ENCODE assay signal across 10 cellular contexts in genomic region chr18:2572892-2573291, GRCh38. TPM values are rescaled to one million over a fixed set of nuclear protein-coding genes. Genes with fewer than 3 reads are reported as not detected.
DNase-seq lines count a peak whose midpoint lies in the region; ATAC-seq, FAIRE-seq and TF ChIP-seq lines count a peak whose summit lies in the region.
"Had no signal": no experiment of that assay in that cellular context is flagged by ENCODE, and none has a peak within 500 bp of the region (broad histone marks: within the 10 kb centered on the region; RNA-seq: fewer than 3 reads in every experiment).

No MANE protein-coding gene starts in this region.

- peaks cover 3% of the 10 kb centered on the region for H3K36me3 ChIP-seq in BE2C
- H3K36me3 ChIP-seq in HCT116 (ENCODE audit: control insufficient read depth in 1 of 2, insufficient read depth in 2 of 2, low read length in 2 of 2): peaks cover 18 to 22% of the 10 kb centered on the region in 2 experiments
- H3K36me3 ChIP-seq in iPS-18a (ENCODE audit: control insufficient read depth, low read depth, low read length): peaks cover 32% of the 10 kb centered on the region
- H3K36me3 ChIP-seq in kidney (ENCODE audit: control insufficient read depth in 1 of 2, insufficient read depth in 2 of 2, low read length in 2 of 2): no peaks in the 10 kb centered on the region
- H3K36me3 ChIP-seq: suprapubic skin had no signal

- peaks cover 65% of the 10 kb centered on the region for H3K79me2 ChIP-seq in HCT116 (ENCODE audit: insufficient read depth, low read length)

- H3K9ac ChIP-seq in HCT116 (ENCODE audit: low read length) (peak overlapping the region; percentile 85; the same call in 1 of the 2 replicates), iPS-18a (ENCODE audit: low read length) (peak overlapping the region; percentile 97), kidney (ENCODE audit: low read length in 2 of 2) (no peak overlapping the region)

- TF ChIP-seq CTCF in BE2C (IDR thresholded peaks at IDR 0.05; ENCODE audit: low read depth, low read length): no peak
- no peak for TF ChIP-seq CTCF in HCT116 (IDR thresholded peaks at IDR 0.05 in 2 of 3, conservative IDR thresholded peaks at IDR 0.05 in 1 of 3; ENCODE audit: borderline replicate concordance in 1 of 3, insufficient read depth in 1 of 3, low read depth in 2 of 3, low read length in 2 of 3)
- no peak for TF ChIP-seq CTCF in kidney (IDR thresholded peaks at IDR 0.05; ENCODE audit: borderline replicate concordance, extremely low read depth, insufficient read depth)

- no peaks in the 10 kb centered on the region for H3K27me3 ChIP-seq in BE2C
- H3K27me3 ChIP-seq in HCT116 (ENCODE audit: insufficient read depth, low read length): no peaks in the 10 kb centered on the region
- no peaks in the 10 kb centered on the region for H3K27me3 ChIP-seq in iPS-18a (ENCODE audit: control insufficient read depth, insufficient read depth, low read length)
- H3K27me3 ChIP-seq: suprapubic skin had no signal

- H3K27ac Mint-ChIP-seq in activated CD8-positive, alpha-beta T cell treated with anti-CD3 and anti-CD28 coated beads, Interleukin-2, amount 10 ng/mL, durations not matched to agents 7 days and 5 days: peak overlapping the region; percentile 78

- H3K27ac ChIP-seq in HCT116 (ENCODE audit: low read depth, low read length) (no peak overlapping the region), iPS-18a (ENCODE audit: low read length) (no peak overlapping the region), kidney (ENCODE audit: low read depth in 2 of 2, low read length in 2 of 2) (no peak overlapping the region)
- H3K27ac ChIP-seq: suprapubic skin had no signal

- POLR2A ChIA-PET in HCT116 (lab: Charles Lee): no interaction called here
- POLR2A ChIA-PET in activated CD8-positive, alpha-beta T cell treated with anti-CD3 and anti-CD28 coated beads, Interleukin-2, amount 10 ng/mL, durations not matched to agents 7 days and 5 days (lab: Charles Lee): interaction anchor here (1.0 to 6.7 kb wide), 5 partner anchors 14 to 85 kb away, joined by 3 to 56 read pairs (median 4); partner anchors contain the start of gene SMCHD1

- no peaks in the 10 kb centered on the region for H3K4me1 ChIP-seq in BE2C
- peaks cover 8 to 16% of the 10 kb centered on the region in 2 experiments; a peak in 3 of 4 replicates for H3K4me1 ChIP-seq in HCT116 (ENCODE audit: control insufficient read depth in 1 of 2, insufficient read depth in 2 of 2, low read length in 2 of 2)
- H3K4me1 ChIP-seq in iPS-18a (ENCODE audit: control insufficient read depth, low read depth, low read length): peaks cover 13% of the 10 kb centered on the region
- peaks cover 8% of the 10 kb centered on the region in 2 donors for H3K4me1 ChIP-seq in kidney (ENCODE audit: control insufficient read depth in 1 of 2, insufficient read depth in 1 of 2, low read depth in 1 of 2, low read length in 2 of 2)

- no peaks in the 10 kb centered on the region for H3K9me2 ChIP-seq in HCT116 (ENCODE audit: insufficient read depth)

- H3K4me2 ChIP-seq in HCT116 (ENCODE audit: low read length): peak overlapping the region; percentile 86

- H3K9me3 Mint-ChIP-seq in activated CD8-positive, alpha-beta T cell treated with anti-CD3 and anti-CD28 coated beads, Interleukin-2, amount 10 ng/mL, durations not matched to agents 7 days and 5 days (ENCODE audit: insufficient read depth): no peaks in the 10 kb centered on the region

- H2AFZ ChIP-seq in HCT116 (ENCODE audit: low read depth, low read length, poor library complexity, severe bottlenecking): no peak overlapping the region

- intact Hi-C loops in HCT116 (cut with micrococcal nuclease): loop anchor here (5.0 kb wide), 1 partner anchor 84 kb away; the partner anchor contains the start of gene SMCHD1
- intact Hi-C loops in kidney (cut with DNase I): no loop called here

- no peaks in the 10 kb centered on the region for H3K27me3 Mint-ChIP-seq in activated CD8-positive, alpha-beta T cell treated with anti-CD3 and anti-CD28 coated beads, Interleukin-2, amount 10 ng/mL, durations not matched to agents 7 days and 5 days (ENCODE audit: low read depth)

- H3K9me3 ChIP-seq in BE2C (no peaks in the 10 kb centered on the region), HCT116 (ENCODE audit: control insufficient read depth in 1 of 2, insufficient read depth in 1 of 2, low read depth in 1 of 2, low read length in 2 of 2) (no peaks in the 10 kb centered on the region), iPS-18a (ENCODE audit: control insufficient read depth, low read depth, low read length) (no peaks in the 10 kb centered on the region), kidney (ENCODE audit: control insufficient read depth in 1 of 2, low read length in 2 of 2) (no peaks in the 10 kb centered on the region)
- H3K9me3 ChIP-seq: suprapubic skin had no signal

- no peak for TF ChIP-seq RAD21 in HCT116 (IDR thresholded peaks at IDR 0.05; ENCODE audit: low read depth)

- no peak for ATAC-seq in HCT116
- ATAC-seq in activated CD8-positive, alpha-beta T cell treated with anti-CD3 and anti-CD28 coated beads, Interleukin-2, amount 10 ng/mL, durations not matched to agents 7 days and 5 days: no peak

- peak overlapping the region; percentile 98 for H3K4me3 Mint-ChIP-seq in activated CD8-positive, alpha-beta T cell treated with anti-CD3 and anti-CD28 coated beads, Interleukin-2, amount 10 ng/mL, durations not matched to agents 7 days and 5 days

- peaks cover 68% of the 10 kb centered on the region for H3K36me3 Mint-ChIP-seq in activated CD8-positive, alpha-beta T cell treated with anti-CD3 and anti-CD28 coated beads, Interleukin-2, amount 10 ng/mL, durations not matched to agents 7 days and 5 days (ENCODE audit: low read depth)

- RAD21 ChIA-PET in HCT116 (lab: Charles Lee; ENCODE audit: low non-redundant PET in 1 of 2, low total read pairs in 2 of 2, uncharacterized antibody in 2 of 2, unreplicated experiment in 2 of 2): interaction anchor here in 1 of 2 experiments (0.5 kb wide), 1 partner anchor 85 kb away, joined by 3 read pairs; no protein-coding TSS in a partner anchor

- DNase-seq in BE2C (no peak), HCT116 (ENCODE audit: low read depth, low spot score) (no peak), HUDEP-2 (lab: John Stamatoyannopoulos, UW; ENCODE audit: unreplicated experiment in 76 of 76) (no peak), kidney (no peak)
- no peak for DNase-seq in activated CD8-positive, alpha-beta T cell treated with anti-CD3 and anti-CD28 coated beads, Interleukin-2, amount 10 ng/mL, durations not matched to agents 7 days and 5 days
- DNase-seq in stimulated activated CD4-positive, alpha-beta T cell treated with anti-CD3 and anti-CD28 coated beads, Interleukin-4, amount 100 ng/mL, for 24 hours: no peak
- no peak for DNase-seq in effector CD8-positive, alpha-beta T cell (lab: John Stamatoyannopoulos, UW)
- DNase-seq: NCI-H1930 had no signal

- FAIRE-seq in kidney (lab: Jason Lieb, UNC): no peak

- TF ChIP-seq POLR2A in HCT116 (IDR thresholded peaks at IDR 0.05; ENCODE audit: borderline replicate concordance, extremely low read depth, insufficient read depth, insufficient read length): no peak

- CTCF ChIA-PET in HCT116 (lab: Charles Lee): no interaction called here
- CTCF ChIA-PET in activated CD8-positive, alpha-beta T cell treated with anti-CD3 and anti-CD28 coated beads, Interleukin-2, amount 10 ng/mL, durations not matched to agents 7 days and 5 days (lab: Charles Lee): interaction anchor here (1.0 to 1.3 kb wide), 2 partner anchors 14 to 64 kb away, joined by 3 read pairs; no protein-coding TSS in a partner anchor

- H3K4me1 Mint-ChIP-seq in activated CD8-positive, alpha-beta T cell treated with anti-CD3 and anti-CD28 coated beads, Interleukin-2, amount 10 ng/mL, durations not matched to agents 7 days and 5 days (ENCODE audit: low read depth): peaks cover 51% of the 10 kb centered on the region

- no peaks in the 10 kb centered on the region for H4K20me1 ChIP-seq in HCT116 (ENCODE audit: insufficient read depth)

- no TSS peak for BruUV-seq in HCT116 (replicated peaks; lab: Mats Ljungman, UMichigan)

- H3K4me3 ChIP-seq in BE2C (ENCODE audit: low read depth, low read length) (peak overlapping the region; percentile 93), HCT116 (replicated peaks in 1 of 2; ENCODE audit: low read depth in 1 of 2, low read length in 2 of 2) (peak overlapping the region; percentile 80 to 91), iPS-18a (ENCODE audit: low read length) (peak overlapping the region; percentile 97), kidney (ENCODE audit: low read length in 2 of 2) (no peak overlapping the region)

TF ChIP-seq in HCT116, 20 proteins besides CTCF, POLR2A, EP300 and RAD21:
- TF ChIP-seq SP1 (IDR thresholded peaks at IDR 0.05; ENCODE audit: low read depth) (no peak), MAX (IDR thresholded peaks at IDR 0.05) (no peak), TCF7L2 (IDR thresholded peaks at IDR 0.05; ENCODE audit: borderline replicate concordance, extremely low read depth, insufficient read depth, insufficient read length) (no peak), EZH2 (IDR thresholded peaks at IDR 0.05) (no peak)

RNA-seq across cellular contexts. Expression of gene NDC80, which starts 1.5 kb away (rescaled TPM):
- 1.9 TPM for polyA plus RNA-seq in BE2C (2012; ENCODE audit: insufficient read depth, insufficient read length, low read depth)
- 46.0 TPM for total RNA-seq in HCT116 (2021; ENCODE audit: unreplicated experiment)
- polyA plus RNA-seq in HCT116 (2012): 25.1 and 36.5 TPM in 2 replicates
- 100 to 1,000 TPM in 1 of 2 experiments, 10 to 100 TPM in 1; 91.3 to 103 TPM for total RNA-seq in activated CD8-positive, alpha-beta T cell treated with anti-CD3 and anti-CD28 coated beads, Interleukin-2, amount 10 ng/mL, durations not matched to agents 7 days and 5 days
- 0.63 TPM for total RNA-seq in kidney
- 0.99 TPM for polyA plus RNA-seq in kidney (ENCODE audit: insufficient read depth, low read depth, low replicate concordance)

RNA-seq across cellular contexts. Expression of gene METTL4, which starts 1.6 kb away (rescaled TPM):
- 3.6 TPM for polyA plus RNA-seq in BE2C (2012; ENCODE audit: insufficient read depth, insufficient read length, low read depth)
- total RNA-seq in HCT116 (2021; ENCODE audit: unreplicated experiment) (15.5 TPM), kidney (15.2 TPM)
- polyA plus RNA-seq in HCT116 (2012): 3.5 and 4.6 TPM in 2 replicates
- 10 to 100 TPM; 22.2 to 22.3 TPM for total RNA-seq in activated CD8-positive, alpha-beta T cell treated with anti-CD3 and anti-CD28 coated beads, Interleukin-2, amount 10 ng/mL, durations not matched to agents 7 days and 5 days
- polyA plus RNA-seq in kidney (ENCODE audit: insufficient read depth, low read depth, low replicate concordance): 7.2 TPM

Comparison
In these comparisons a context has a peak if more than half of its experiments do, and no peak if none do; other contexts are left out.
1. H3K4me3 ChIP-seq: peak in BE2C (single experiment), HCT116 (2 of 2) and iPS-18a (single experiment); none in kidney (0 of 2).
2. H3K9ac ChIP-seq: peak in HCT116 (single experiment) and iPS-18a (single experiment); none in kidney (0 of 2).
3. RNA of gene NDC80, which starts 1.5 kb away (total RNA-seq): 91.3 to 103 TPM in activated CD8-positive, alpha-beta T cell treated with anti-CD3 and anti-CD28 coated beads, Interleukin-2, amount 10 ng/mL, durations not matched to agents 7 days and 5 days and 46.0 TPM in HCT116 (single experiment); 0.63 TPM in kidney (single experiment); every median in the first group is over 10 times any median in the second.